ENCODE assay signal across 1 cellular context in genomic region chr4:190109390-190110011, GRCh38.
TF ChIP-seq lines count a peak whose summit lies in the region.
"Not testable (repeated sequence)": the region's sequence is repeated elsewhere in the genome, so short reads cannot be mapped to it uniquely, and the experiment has no call there.

No MANE protein-coding gene starts in this region.

TF ChIP-seq in HepG2, 621 proteins besides CTCF, POLR2A, EP300 and RAD21 (continued from another document):
- TF ChIP-seq, protein P1, sequence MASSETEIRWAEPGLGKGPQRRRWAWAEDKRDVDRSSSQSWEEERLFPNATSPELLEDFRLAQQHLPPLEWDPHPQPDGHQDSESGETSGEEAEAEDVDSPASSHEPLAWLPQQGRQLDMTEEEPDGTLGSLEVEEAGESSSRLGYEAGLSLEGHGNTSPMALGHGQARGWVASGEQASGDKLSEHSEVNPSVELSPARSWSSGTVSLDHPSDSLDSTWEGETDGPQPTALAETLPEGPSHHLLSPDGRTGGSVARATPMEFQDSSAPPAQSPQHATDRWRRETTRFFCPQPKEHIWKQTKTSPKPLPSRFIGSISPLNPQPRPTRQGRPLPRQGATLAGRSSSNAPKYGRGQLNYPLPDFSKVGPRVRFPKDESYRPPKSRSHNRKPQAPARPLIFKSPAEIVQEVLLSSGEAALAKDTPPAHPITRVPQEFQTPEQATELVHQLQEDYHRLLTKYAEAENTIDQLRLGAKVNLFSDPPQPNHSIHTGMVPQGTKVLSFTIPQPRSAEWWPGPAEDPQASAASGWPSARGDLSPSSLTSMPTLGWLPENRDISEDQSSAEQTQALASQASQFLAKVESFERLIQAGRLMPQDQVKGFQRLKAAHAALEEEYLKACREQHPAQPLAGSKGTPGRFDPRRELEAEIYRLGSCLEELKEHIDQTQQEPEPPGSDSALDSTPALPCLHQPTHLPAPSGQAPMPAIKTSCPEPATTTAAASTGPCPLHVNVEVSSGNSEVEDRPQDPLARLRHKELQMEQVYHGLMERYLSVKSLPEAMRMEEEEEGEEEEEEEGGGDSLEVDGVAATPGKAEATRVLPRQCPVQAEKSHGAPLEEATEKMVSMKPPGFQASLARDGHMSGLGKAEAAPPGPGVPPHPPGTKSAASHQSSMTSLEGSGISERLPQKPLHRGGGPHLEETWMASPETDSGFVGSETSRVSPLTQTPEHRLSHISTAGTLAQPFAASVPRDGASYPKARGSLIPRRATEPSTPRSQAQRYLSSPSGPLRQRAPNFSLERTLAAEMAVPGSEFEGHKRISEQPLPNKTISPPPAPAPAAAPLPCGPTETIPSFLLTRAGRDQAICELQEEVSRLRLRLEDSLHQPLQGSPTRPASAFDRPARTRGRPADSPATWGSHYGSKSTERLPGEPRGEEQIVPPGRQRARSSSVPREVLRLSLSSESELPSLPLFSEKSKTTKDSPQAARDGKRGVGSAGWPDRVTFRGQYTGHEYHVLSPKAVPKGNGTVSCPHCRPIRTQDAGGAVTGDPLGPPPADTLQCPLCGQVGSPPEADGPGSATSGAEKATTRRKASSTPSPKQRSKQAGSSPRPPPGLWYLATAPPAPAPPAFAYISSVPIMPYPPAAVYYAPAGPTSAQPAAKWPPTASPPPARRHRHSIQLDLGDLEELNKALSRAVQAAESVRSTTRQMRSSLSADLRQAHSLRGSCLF (CRISPR knock-in tag; IDR thresholded peaks at IDR 0.05; ENCODE audit: borderline replicate concordance): peak; percentile 58; the same call in 1 of the 2 replicates
- TF ChIP-seq ZNF615 (CRISPR knock-in tag; IDR thresholded peaks at IDR 0.05; ENCODE audit: borderline replicate concordance): peak; percentile 39; the same call in 1 of the 2 replicates
- 0 out of 2 replicates have a peak, but pooled peaks have one; percentile 11 for TF ChIP-seq CREM (IDR thresholded peaks at IDR 0.05)
- TF ChIP-seq CREM, CREB1 (CRISPR knock-in tag; IDR thresholded peaks at IDR 0.05): not testable (repeated sequence)
- peak; percentile 54; the same call in 1 of the 2 replicates for TF ChIP-seq CREB1 (IDR thresholded peaks at IDR 0.05)
- TF ChIP-seq, protein P2, sequence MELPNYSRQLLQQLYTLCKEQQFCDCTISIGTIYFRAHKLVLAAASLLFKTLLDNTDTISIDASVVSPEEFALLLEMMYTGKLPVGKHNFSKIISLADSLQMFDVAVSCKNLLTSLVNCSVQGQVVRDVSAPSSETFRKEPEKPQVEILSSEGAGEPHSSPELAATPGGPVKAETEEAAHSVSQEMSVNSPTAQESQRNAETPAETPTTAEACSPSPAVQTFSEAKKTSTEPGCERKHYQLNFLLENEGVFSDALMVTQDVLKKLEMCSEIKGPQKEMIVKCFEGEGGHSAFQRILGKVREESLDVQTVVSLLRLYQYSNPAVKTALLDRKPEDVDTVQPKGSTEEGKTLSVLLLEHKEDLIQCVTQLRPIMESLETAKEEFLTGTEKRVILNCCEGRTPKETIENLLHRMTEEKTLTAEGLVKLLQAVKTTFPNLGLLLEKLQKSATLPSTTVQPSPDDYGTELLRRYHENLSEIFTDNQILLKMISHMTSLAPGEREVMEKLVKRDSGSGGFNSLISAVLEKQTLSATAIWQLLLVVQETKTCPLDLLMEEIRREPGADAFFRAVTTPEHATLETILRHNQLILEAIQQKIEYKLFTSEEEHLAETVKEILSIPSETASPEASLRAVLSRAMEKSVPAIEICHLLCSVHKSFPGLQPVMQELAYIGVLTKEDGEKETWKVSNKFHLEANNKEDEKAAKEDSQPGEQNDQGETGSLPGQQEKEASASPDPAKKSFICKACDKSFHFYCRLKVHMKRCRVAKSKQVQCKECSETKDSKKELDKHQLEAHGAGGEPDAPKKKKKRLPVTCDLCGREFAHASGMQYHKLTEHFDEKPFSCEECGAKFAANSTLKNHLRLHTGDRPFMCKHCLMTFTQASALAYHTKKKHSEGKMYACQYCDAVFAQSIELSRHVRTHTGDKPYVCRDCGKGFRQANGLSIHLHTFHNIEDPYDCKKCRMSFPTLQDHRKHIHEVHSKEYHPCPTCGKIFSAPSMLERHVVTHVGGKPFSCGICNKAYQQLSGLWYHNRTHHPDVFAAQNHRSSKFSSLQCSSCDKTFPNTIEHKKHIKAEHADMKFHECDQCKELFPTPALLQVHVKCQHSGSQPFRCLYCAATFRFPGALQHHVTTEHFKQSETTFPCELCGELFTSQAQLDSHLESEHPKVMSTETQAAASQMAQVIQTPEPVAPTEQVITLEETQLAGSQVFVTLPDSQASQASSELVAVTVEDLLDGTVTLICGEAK (IDR thresholded peaks at IDR 0.05): 0 out of 2 replicates have a peak, but pooled peaks have one; percentile 11
- TF ChIP-seq, protein P2 (CRISPR knock-in tag; IDR thresholded peaks at IDR 0.05): not testable (repeated sequence)
- TF ChIP-seq, protein P3, sequence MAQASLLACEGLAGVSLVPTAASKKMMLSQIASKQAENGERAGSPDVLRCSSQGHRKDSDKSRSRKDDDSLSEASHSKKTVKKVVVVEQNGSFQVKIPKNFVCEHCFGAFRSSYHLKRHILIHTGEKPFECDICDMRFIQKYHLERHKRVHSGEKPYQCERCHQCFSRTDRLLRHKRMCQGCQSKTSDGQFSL (CRISPR knock-in tag; IDR thresholded peaks at IDR 0.05): 0 out of 2 replicates have a peak, but pooled peaks have one; percentile 24
- TF ChIP-seq FOXO4 (CRISPR knock-in tag; conservative IDR thresholded peaks at IDR 0.05): peak; percentile 92; the same call in 1 of the 2 replicates
